Comparison of ENCODE assay signal across 1 cellular context in genomic region chr6:31952140-31952805, GRCh38.
A peak's percentile ranks its signal among the peaks of the same experiment; 100 is the strongest.
TF ChIP-seq lines count a peak whose summit lies in the region.

No MANE protein-coding gene starts in this region.

TF ChIP-seq in HepG2, 621 proteins besides CTCF, POLR2A, EP300 and RAD21 (continued from another document and continues in another):
- TF ChIP-seq, protein P1, sequence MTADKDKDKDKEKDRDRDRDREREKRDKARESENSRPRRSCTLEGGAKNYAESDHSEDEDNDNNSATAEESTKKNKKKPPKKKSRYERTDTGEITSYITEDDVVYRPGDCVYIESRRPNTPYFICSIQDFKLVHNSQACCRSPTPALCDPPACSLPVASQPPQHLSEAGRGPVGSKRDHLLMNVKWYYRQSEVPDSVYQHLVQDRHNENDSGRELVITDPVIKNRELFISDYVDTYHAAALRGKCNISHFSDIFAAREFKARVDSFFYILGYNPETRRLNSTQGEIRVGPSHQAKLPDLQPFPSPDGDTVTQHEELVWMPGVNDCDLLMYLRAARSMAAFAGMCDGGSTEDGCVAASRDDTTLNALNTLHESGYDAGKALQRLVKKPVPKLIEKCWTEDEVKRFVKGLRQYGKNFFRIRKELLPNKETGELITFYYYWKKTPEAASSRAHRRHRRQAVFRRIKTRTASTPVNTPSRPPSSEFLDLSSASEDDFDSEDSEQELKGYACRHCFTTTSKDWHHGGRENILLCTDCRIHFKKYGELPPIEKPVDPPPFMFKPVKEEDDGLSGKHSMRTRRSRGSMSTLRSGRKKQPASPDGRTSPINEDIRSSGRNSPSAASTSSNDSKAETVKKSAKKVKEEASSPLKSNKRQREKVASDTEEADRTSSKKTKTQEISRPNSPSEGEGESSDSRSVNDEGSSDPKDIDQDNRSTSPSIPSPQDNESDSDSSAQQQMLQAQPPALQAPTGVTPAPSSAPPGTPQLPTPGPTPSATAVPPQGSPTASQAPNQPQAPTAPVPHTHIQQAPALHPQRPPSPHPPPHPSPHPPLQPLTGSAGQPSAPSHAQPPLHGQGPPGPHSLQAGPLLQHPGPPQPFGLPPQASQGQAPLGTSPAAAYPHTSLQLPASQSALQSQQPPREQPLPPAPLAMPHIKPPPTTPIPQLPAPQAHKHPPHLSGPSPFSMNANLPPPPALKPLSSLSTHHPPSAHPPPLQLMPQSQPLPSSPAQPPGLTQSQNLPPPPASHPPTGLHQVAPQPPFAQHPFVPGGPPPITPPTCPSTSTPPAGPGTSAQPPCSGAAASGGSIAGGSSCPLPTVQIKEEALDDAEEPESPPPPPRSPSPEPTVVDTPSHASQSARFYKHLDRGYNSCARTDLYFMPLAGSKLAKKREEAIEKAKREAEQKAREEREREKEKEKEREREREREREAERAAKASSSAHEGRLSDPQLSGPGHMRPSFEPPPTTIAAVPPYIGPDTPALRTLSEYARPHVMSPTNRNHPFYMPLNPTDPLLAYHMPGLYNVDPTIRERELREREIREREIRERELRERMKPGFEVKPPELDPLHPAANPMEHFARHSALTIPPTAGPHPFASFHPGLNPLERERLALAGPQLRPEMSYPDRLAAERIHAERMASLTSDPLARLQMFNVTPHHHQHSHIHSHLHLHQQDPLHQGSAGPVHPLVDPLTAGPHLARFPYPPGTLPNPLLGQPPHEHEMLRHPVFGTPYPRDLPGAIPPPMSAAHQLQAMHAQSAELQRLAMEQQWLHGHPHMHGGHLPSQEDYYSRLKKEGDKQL (CRISPR knock-in tag; IDR thresholded peaks at IDR 0.05; ENCODE audit: low read depth): no peak
- TF ChIP-seq ZNF646 (CRISPR knock-in tag; IDR thresholded peaks at IDR 0.05) (no peak), ZEB1 (IDR thresholded peaks at IDR 0.05; ENCODE audit: insufficient replicate concordance, low read depth) (no peak), ZNF747 (CRISPR knock-in tag; IDR thresholded peaks at IDR 0.05; ENCODE audit: borderline replicate concordance) (no peak), MAFG (CRISPR knock-in tag; IDR thresholded peaks at IDR 0.05) (no peak), THYN1 (CRISPR knock-in tag; IDR thresholded peaks at IDR 0.05; ENCODE audit: borderline replicate concordance, low read depth) (no peak), ZNF354B (CRISPR knock-in tag; IDR thresholded peaks at IDR 0.05) (no peak), KLF13 (CRISPR knock-in tag; IDR thresholded peaks at IDR 0.05) (no peak), NFE2L1 (CRISPR knock-in tag; IDR thresholded peaks at IDR 0.05; ENCODE audit: borderline replicate concordance) (no peak), PCBP1 (IDR thresholded peaks at IDR 0.05; ENCODE audit: borderline replicate concordance, low read depth, low read length) (no peak), RBFOX2 (IDR thresholded peaks at IDR 0.05; ENCODE audit: low read depth, low read length) (peak; percentile 60), TAF15 (IDR thresholded peaks at IDR 0.05; ENCODE audit: low read depth, low read length, poor library complexity, severe bottlenecking) (no peak), ISX (CRISPR knock-in tag; conservative IDR thresholded peaks at IDR 0.05) (no peak), PHF8 (CRISPR knock-in tag; IDR thresholded peaks at IDR 0.05) (no peak), MXD3 (CRISPR knock-in tag; IDR thresholded peaks at IDR 0.05) (no peak), NCOA1 (CRISPR knock-in tag; IDR thresholded peaks at IDR 0.05) (no peak), JDP2 (CRISPR knock-in tag; IDR thresholded peaks at IDR 0.05; ENCODE audit: borderline replicate concordance) (no peak), NFKB2 (CRISPR knock-in tag; IDR thresholded peaks at IDR 0.05; ENCODE audit: borderline replicate concordance) (no peak), SRY (CRISPR knock-in tag; IDR thresholded peaks at IDR 0.05) (no peak), NFE2L2 (IDR thresholded peaks at IDR 0.05; ENCODE audit: low read length) (no peak), ZNF678 (CRISPR knock-in tag; IDR thresholded peaks at IDR 0.05) (no peak), ONECUT2 (CRISPR knock-in tag; IDR thresholded peaks at IDR 0.05) (no peak), ZNF746 (CRISPR knock-in tag; IDR thresholded peaks at IDR 0.05) (no peak), SMAD1 (CRISPR knock-in tag; IDR thresholded peaks at IDR 0.05; ENCODE audit: borderline replicate concordance, low read depth) (no peak), MXD4 (CRISPR knock-in tag; IDR thresholded peaks at IDR 0.05) (no peak), YY1 (IDR thresholded peaks at IDR 0.05; ENCODE audit: insufficient read depth, insufficient replicate concordance, low read depth, low read length) (no peak), SPEN (CRISPR knock-in tag; IDR thresholded peaks at IDR 0.05; ENCODE audit: low read depth) (no peak), ZNF10 (CRISPR knock-in tag; IDR thresholded peaks at IDR 0.05; ENCODE audit: borderline replicate concordance, low read depth) (no peak), FOXC1 (CRISPR knock-in tag; IDR thresholded peaks at IDR 0.05; ENCODE audit: borderline replicate concordance) (no peak), MIER3 (CRISPR knock-in tag; IDR thresholded peaks at IDR 0.05; ENCODE audit: borderline replicate concordance) (0 out of 2 replicates have a peak, but pooled peaks have one; percentile 66), ZBTB42 (CRISPR knock-in tag; IDR thresholded peaks at IDR 0.05) (no peak), KMT2B (CRISPR knock-in tag; IDR thresholded peaks at IDR 0.05) (peak; percentile 17; the same call in 1 of the 2 replicates)
- TF ChIP-seq, protein P2, sequence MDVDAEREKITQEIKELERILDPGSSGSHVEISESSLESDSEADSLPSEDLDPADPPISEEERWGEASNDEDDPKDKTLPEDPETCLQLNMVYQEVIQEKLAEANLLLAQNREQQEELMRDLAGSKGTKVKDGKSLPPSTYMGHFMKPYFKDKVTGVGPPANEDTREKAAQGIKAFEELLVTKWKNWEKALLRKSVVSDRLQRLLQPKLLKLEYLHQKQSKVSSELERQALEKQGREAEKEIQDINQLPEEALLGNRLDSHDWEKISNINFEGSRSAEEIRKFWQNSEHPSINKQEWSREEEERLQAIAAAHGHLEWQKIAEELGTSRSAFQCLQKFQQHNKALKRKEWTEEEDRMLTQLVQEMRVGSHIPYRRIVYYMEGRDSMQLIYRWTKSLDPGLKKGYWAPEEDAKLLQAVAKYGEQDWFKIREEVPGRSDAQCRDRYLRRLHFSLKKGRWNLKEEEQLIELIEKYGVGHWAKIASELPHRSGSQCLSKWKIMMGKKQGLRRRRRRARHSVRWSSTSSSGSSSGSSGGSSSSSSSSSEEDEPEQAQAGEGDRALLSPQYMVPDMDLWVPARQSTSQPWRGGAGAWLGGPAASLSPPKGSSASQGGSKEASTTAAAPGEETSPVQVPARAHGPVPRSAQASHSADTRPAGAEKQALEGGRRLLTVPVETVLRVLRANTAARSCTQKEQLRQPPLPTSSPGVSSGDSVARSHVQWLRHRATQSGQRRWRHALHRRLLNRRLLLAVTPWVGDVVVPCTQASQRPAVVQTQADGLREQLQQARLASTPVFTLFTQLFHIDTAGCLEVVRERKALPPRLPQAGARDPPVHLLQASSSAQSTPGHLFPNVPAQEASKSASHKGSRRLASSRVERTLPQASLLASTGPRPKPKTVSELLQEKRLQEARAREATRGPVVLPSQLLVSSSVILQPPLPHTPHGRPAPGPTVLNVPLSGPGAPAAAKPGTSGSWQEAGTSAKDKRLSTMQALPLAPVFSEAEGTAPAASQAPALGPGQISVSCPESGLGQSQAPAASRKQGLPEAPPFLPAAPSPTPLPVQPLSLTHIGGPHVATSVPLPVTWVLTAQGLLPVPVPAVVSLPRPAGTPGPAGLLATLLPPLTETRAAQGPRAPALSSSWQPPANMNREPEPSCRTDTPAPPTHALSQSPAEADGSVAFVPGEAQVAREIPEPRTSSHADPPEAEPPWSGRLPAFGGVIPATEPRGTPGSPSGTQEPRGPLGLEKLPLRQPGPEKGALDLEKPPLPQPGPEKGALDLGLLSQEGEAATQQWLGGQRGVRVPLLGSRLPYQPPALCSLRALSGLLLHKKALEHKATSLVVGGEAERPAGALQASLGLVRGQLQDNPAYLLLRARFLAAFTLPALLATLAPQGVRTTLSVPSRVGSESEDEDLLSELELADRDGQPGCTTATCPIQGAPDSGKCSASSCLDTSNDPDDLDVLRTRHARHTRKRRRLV (CRISPR knock-in tag; IDR thresholded peaks at IDR 0.05): no peak
- TF ChIP-seq, protein P3, sequence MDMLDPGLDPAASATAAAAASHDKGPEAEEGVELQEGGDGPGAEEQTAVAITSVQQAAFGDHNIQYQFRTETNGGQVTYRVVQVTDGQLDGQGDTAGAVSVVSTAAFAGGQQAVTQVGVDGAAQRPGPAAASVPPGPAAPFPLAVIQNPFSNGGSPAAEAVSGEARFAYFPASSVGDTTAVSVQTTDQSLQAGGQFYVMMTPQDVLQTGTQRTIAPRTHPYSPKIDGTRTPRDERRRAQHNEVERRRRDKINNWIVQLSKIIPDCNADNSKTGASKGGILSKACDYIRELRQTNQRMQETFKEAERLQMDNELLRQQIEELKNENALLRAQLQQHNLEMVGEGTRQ (IDR thresholded peaks at IDR 0.05; ENCODE audit: low read depth, low read length): no peak
- TF ChIP-seq, protein P3 (CRISPR knock-in tag; IDR thresholded peaks at IDR 0.05; ENCODE audit: borderline replicate concordance): no peak
- TF ChIP-seq, protein P4, sequence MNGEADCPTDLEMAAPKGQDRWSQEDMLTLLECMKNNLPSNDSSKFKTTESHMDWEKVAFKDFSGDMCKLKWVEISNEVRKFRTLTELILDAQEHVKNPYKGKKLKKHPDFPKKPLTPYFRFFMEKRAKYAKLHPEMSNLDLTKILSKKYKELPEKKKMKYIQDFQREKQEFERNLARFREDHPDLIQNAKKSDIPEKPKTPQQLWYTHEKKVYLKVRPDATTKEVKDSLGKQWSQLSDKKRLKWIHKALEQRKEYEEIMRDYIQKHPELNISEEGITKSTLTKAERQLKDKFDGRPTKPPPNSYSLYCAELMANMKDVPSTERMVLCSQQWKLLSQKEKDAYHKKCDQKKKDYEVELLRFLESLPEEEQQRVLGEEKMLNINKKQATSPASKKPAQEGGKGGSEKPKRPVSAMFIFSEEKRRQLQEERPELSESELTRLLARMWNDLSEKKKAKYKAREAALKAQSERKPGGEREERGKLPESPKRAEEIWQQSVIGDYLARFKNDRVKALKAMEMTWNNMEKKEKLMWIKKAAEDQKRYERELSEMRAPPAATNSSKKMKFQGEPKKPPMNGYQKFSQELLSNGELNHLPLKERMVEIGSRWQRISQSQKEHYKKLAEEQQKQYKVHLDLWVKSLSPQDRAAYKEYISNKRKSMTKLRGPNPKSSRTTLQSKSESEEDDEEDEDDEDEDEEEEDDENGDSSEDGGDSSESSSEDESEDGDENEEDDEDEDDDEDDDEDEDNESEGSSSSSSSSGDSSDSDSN (CRISPR knock-in tag; IDR thresholded peaks at IDR 0.05): 0 out of 2 replicates have a peak, but pooled peaks have one; percentile 1
- TF ChIP-seq, protein P5, sequence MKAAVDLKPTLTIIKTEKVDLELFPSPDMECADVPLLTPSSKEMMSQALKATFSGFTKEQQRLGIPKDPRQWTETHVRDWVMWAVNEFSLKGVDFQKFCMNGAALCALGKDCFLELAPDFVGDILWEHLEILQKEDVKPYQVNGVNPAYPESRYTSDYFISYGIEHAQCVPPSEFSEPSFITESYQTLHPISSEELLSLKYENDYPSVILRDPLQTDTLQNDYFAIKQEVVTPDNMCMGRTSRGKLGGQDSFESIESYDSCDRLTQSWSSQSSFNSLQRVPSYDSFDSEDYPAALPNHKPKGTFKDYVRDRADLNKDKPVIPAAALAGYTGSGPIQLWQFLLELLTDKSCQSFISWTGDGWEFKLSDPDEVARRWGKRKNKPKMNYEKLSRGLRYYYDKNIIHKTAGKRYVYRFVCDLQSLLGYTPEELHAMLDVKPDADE (CRISPR knock-in tag; IDR thresholded peaks at IDR 0.05): no peak
